Comparison of ENCODE assay signal across 8 cellular contexts in the genomic region with DNA sequence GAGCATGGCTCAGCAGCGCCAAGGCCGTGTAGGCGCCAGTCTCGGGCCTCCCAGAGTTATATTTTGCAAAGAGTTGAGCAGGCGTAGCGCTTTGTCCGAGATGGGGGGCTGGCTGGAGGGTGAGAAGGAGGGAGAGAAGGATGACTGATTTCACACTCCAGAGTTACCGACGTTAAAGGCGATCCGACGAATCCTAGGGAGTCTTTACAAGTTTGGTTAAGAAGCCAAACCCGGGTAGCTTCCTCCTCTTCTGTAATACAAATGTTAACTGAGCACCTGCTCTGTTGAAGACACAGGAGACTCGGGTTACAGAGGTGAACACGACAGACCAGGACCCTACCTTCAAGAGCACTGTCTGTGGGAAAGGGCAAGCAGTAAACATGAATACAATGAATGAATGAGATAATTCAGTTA.
DNase-seq lines count a peak whose midpoint lies in the region; ATAC-seq and TF ChIP-seq lines count a peak whose summit lies in the region.

No MANE protein-coding gene starts in this region.

- H2AFZ ChIP-seq in neuron (ENCODE audit: low read depth, low read length), result no peak overlapping the region

- DNase-seq in COLO668 (lab: John Stamatoyannopoulos, UW; ENCODE audit: unreplicated experiment) (peak; percentile 8), LNCaP clone FGC (ENCODE audit: low read depth) (no peak), coronary artery (ENCODE audit: low spot score) (no peak), GM13976 (ENCODE audit: low spot score) (no peak), SIG-M5 treated with dmso at 0.1 percent for 504 hours (lab: John Stamatoyannopoulos, UW; ENCODE audit: unreplicated experiment) (no peak)

- H3K27me3 ChIP-seq in neuron (ENCODE audit: insufficient read depth, low read length), result no peaks in the 10 kb centered on the region

- no peak for TF ChIP-seq CTCF in LNCaP clone FGC (IDR thresholded peaks at IDR 0.05; ENCODE audit: control insufficient read depth, extremely low read depth, insufficient read depth)
- no peak for TF ChIP-seq CTCF in coronary artery (IDR thresholded peaks at IDR 0.05)
- TF ChIP-seq CTCF in GM13976 (IDR thresholded peaks at IDR 0.05; ENCODE audit: borderline replicate concordance, control extremely low read depth, extremely low read depth, insufficient read depth, missing control alignments), result no peak

- H3K4me3 ChIP-seq in LNCaP clone FGC (ENCODE audit: low read depth, low read length) (peak overlapping the region; percentile 54), coronary artery (peak overlapping the region; percentile 73), neuron (ENCODE audit: low read length) (peak overlapping the region; percentile 81)

- peaks cover 2% of the 10 kb centered on the region for H3K9me3 ChIP-seq in neuron (ENCODE audit: low read length)

- in situ Hi-C loops in GM13976 (cut with MboI; ENCODE audit: low sequenced_read_pairs, unreplicated experiment), result no loop called here

- ATAC-seq in GM19463 (IDR thresholded peaks at IDR 0.05; ENCODE audit: unreplicated experiment) (no peak), GM19452 (IDR thresholded peaks at IDR 0.05; ENCODE audit: unreplicated experiment) (no peak)

- H3K27ac ChIP-seq in coronary artery, result peak overlapping the region; percentile 93 to 98

- H3K36me3 ChIP-seq in neuron (ENCODE audit: insufficient read depth, low read length), result peaks cover 11% of the 10 kb centered on the region

- H3K4me1 ChIP-seq in neuron (ENCODE audit: insufficient read depth, low read length), result peaks cover 31% of the 10 kb centered on the region
